In genomic region chr3:50297896-50298725, GRCh38 we compare ENCODE assay signal across 1 cellular context.
TF ChIP-seq lines count a peak whose summit lies in the region.

No MANE protein-coding gene starts in this region.

TF ChIP-seq in GM12878, 131 proteins besides CTCF, POLR2A, EP300 and RAD21:
- no peak for TF ChIP-seq TCF3 (IDR thresholded peaks at IDR 0.05; ENCODE audit: borderline replicate concordance, insufficient read depth, low read depth, low read length)
- TF ChIP-seq CREB1 (IDR thresholded peaks at IDR 0.05; ENCODE audit: low read depth) = no peak
- TF ChIP-seq RELB (IDR thresholded peaks at IDR 0.05; ENCODE audit: low read depth) = no peak
- TF ChIP-seq NKRF (conservative IDR thresholded peaks at IDR 0.05) = no peak
- no peak for TF ChIP-seq ZBTB40 (IDR thresholded peaks at IDR 0.05; ENCODE audit: borderline replicate concordance)
- TF ChIP-seq RBBP5 (conservative IDR thresholded peaks at IDR 0.05) = no peak
- TF ChIP-seq, protein P1, sequence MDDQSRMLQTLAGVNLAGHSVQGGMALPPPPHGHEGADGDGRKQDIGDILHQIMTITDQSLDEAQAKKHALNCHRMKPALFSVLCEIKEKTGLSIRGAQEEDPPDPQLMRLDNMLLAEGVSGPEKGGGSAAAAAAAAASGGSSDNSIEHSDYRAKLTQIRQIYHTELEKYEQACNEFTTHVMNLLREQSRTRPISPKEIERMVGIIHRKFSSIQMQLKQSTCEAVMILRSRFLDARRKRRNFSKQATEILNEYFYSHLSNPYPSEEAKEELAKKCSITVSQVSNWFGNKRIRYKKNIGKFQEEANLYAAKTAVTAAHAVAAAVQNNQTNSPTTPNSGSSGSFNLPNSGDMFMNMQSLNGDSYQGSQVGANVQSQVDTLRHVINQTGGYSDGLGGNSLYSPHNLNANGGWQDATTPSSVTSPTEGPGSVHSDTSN (IDR thresholded peaks at IDR 0.05; ENCODE audit: insufficient replicate concordance, low read depth, low read length) = no peak
- TF ChIP-seq SMAD1 (IDR thresholded peaks at IDR 0.05; ENCODE audit: low read depth, partially characterized antibody) = no peak
- TF ChIP-seq TCF12 (IDR thresholded peaks at IDR 0.05; ENCODE audit: low read depth, low read length) = no peak
- TF ChIP-seq ZNF687 (IDR thresholded peaks at IDR 0.05) = no peak
- TF ChIP-seq, protein P2, sequence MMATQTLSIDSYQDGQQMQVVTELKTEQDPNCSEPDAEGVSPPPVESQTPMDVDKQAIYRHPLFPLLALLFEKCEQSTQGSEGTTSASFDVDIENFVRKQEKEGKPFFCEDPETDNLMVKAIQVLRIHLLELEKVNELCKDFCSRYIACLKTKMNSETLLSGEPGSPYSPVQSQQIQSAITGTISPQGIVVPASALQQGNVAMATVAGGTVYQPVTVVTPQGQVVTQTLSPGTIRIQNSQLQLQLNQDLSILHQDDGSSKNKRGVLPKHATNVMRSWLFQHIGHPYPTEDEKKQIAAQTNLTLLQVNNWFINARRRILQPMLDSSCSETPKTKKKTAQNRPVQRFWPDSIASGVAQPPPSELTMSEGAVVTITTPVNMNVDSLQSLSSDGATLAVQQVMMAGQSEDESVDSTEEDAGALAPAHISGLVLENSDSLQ (IDR thresholded peaks at IDR 0.05) = no peak
- TF ChIP-seq ASH2L (IDR thresholded peaks at IDR 0.05; ENCODE audit: borderline replicate concordance, low read depth) = no peak
- TF ChIP-seq DPF2 (IDR thresholded peaks at IDR 0.05) = no peak
- TF ChIP-seq CEBPZ (IDR thresholded peaks at IDR 0.05; ENCODE audit: low read depth, low read length) = no peak
- TF ChIP-seq CEBPB (IDR thresholded peaks at IDR 0.05; ENCODE audit: borderline replicate concordance in 1 of 2, low read depth in 2 of 2, low read length in 2 of 2) = no peak
- TF ChIP-seq KAT2A (conservative IDR thresholded peaks at IDR 0.05; ENCODE audit: control insufficient read depth, low read depth, low read length) = no peak
- no peak for TF ChIP-seq MEF2A (IDR thresholded peaks at IDR 0.05; ENCODE audit: insufficient read depth, low read depth, low read length)
- no peak for TF ChIP-seq TBL1XR1 (IDR thresholded peaks at IDR 0.05; ENCODE audit: low read depth, low read length)
- TF ChIP-seq SMAD5 (IDR thresholded peaks at IDR 0.05; ENCODE audit: low read depth) = no peak
- no peak for TF ChIP-seq CREM (IDR thresholded peaks at IDR 0.05; ENCODE audit: low read depth)
